1 cellular context compared by ENCODE assay signal in genomic region chr22:24282401-24282800, GRCh38.
TF ChIP-seq lines count a peak whose summit lies in the region.

No MANE protein-coding gene starts in this region.

TF ChIP-seq in K562, 482 proteins besides CTCF, POLR2A, EP300 and RAD21:
- TF ChIP-seq ZNF592 (IDR thresholded peaks at IDR 0.05): peak; percentile 68
- no peak for TF ChIP-seq LARP7 (IDR thresholded peaks at IDR 0.05)
- no peak for TF ChIP-seq ZNF79 (CRISPR knock-in tag; IDR thresholded peaks at IDR 0.05; ENCODE audit: low read depth)
